12 cellular contexts compared by ENCODE assay signal in the genomic region with DNA sequence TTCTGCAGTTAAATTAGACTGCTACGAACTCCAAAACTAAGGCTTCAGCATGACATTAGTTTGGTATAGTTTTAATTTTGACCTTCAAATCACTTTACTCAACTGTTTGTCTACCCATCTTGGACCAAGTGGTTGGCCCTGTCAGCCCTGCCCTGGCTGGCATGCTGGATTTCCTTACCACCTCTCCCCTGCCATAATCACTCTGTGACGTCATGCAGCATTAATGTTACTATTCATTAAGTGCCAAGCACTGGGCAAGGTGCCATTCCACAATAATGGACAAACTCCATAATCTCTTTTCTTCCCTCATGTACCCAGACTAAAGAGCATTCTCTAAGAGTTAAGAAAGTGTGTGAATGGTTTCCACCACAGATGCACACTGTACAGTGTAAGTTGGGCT.
"Had no signal": no experiment of that assay in that cellular context is flagged by ENCODE, and none has a peak within 500 bp of the region (broad histone marks: within the 10 kb centered on the region; RNA-seq: fewer than 3 reads in every experiment).

No MANE protein-coding gene starts in this region.

- H3K36me3 ChIP-seq: ovary, sigmoid colon, thoracic aorta, upper lobe of left lung had no signal

- DNase-seq: activated CD4-positive, alpha-beta T cell treated with anti-CD3 and anti-CD28 coated beads for 36 hours; activated CD4-positive, alpha-beta T cell treated with anti-CD3 and anti-CD28 coated beads, Interleukin-2, amount 50 U/mL, for 48 hours; activated gamma-delta T cell; effector memory CD8-positive, alpha-beta T cell; mesendoderm; natural killer cell; ovary; sigmoid colon; stimulated activated CD4-positive, alpha-beta T cell treated with anti-CD3 and anti-CD28 coated beads, Interleukin-4, amount 100 ng/mL, for 24 hours; upper lobe of left lung had no signal

- H3K4me3 ChIP-seq: ovary, sigmoid colon, thoracic aorta, upper lobe of left lung had no signal

- ATAC-seq: activated CD4-positive, alpha-beta T cell treated with anti-CD3 and anti-CD28 coated beads for 36 hours; effector memory CD8-positive, alpha-beta T cell; natural killer cell; stimulated activated effector memory CD8-positive, alpha-beta T cell treated with anti-CD3 and anti-CD28 coated beads, Interleukin-12 subunit alpha, Interleukin-12 subunit beta, amount 100 ng/mL, for 72 hours had no signal

- H3K27me3 ChIP-seq: ovary, sigmoid colon, upper lobe of left lung had no signal

- H3K4me1 ChIP-seq: upper lobe of left lung had no signal

- H3K27ac ChIP-seq: ovary, sigmoid colon, thoracic aorta, upper lobe of left lung had no signal

- H3K9me3 ChIP-seq: ovary, thoracic aorta, upper lobe of left lung had no signal
